ENCODE assay signal across 15 cellular contexts in genomic region chr12:91636721-91637120, GRCh38.
DNase-seq lines count a peak whose midpoint lies in the region; ATAC-seq and TF ChIP-seq lines count a peak whose summit lies in the region.
"Had no signal": no experiment of that assay in that cellular context is flagged by ENCODE, and none has a peak within 500 bp of the region (broad histone marks: within the 10 kb centered on the region; RNA-seq: fewer than 3 reads in every experiment).

No MANE protein-coding gene starts in this region.

- peaks cover 2% of the 10 kb centered on the region for H3K4me1 Mint-ChIP-seq in activated naive CD8-positive, alpha-beta T cell treated with anti-CD3 and anti-CD28 coated beads, Interleukin-2, amount 50 U/mL, for 24 hours
- H3K4me1 Mint-ChIP-seq in activated naive CD8-positive, alpha-beta T cell treated with anti-CD3 and anti-CD28 coated beads for 36 hours = peaks cover 5% of the 10 kb centered on the region
- H3K4me1 Mint-ChIP-seq: CD4-positive, alpha-beta memory T cell had no signal

- H3K4me3 Mint-ChIP-seq in activated naive CD8-positive, alpha-beta T cell treated with anti-CD3 and anti-CD28 coated beads, Interleukin-2, amount 50 U/mL, for 24 hours = no peak overlapping the region
- no peak overlapping the region for H3K4me3 Mint-ChIP-seq in activated naive CD8-positive, alpha-beta T cell treated with anti-CD3 and anti-CD28 coated beads for 36 hours
- H3K4me3 Mint-ChIP-seq: B cell; CD4-positive, alpha-beta memory T cell had no signal

- H3K27me3 Mint-ChIP-seq in activated naive CD8-positive, alpha-beta T cell treated with anti-CD3 and anti-CD28 coated beads, Interleukin-2, amount 50 U/mL, for 24 hours = peaks cover 2% of the 10 kb centered on the region
- H3K27me3 Mint-ChIP-seq in activated naive CD8-positive, alpha-beta T cell treated with anti-CD3 and anti-CD28 coated beads for 36 hours = no peaks in the 10 kb centered on the region

- ATAC-seq in activated naive CD8-positive, alpha-beta T cell treated with anti-CD3 and anti-CD28 coated beads, Interleukin-2, amount 50 U/mL, for 24 hours = no peak
- ATAC-seq in GM21423 (IDR thresholded peaks at IDR 0.05; ENCODE audit: unreplicated experiment) (no peak), GM18505 (IDR thresholded peaks at IDR 0.05; ENCODE audit: unreplicated experiment) (no peak)

- no peaks in the 10 kb centered on the region for H3K36me3 Mint-ChIP-seq in activated naive CD8-positive, alpha-beta T cell treated with anti-CD3 and anti-CD28 coated beads, Interleukin-2, amount 50 U/mL, for 24 hours (ENCODE audit: low read depth)
- no peaks in the 10 kb centered on the region for H3K36me3 Mint-ChIP-seq in activated naive CD8-positive, alpha-beta T cell treated with anti-CD3 and anti-CD28 coated beads for 36 hours
- H3K36me3 Mint-ChIP-seq: CD4-positive, alpha-beta memory T cell had no signal

- no peaks in the 10 kb centered on the region for H3K9me3 Mint-ChIP-seq in activated naive CD8-positive, alpha-beta T cell treated with anti-CD3 and anti-CD28 coated beads, Interleukin-2, amount 50 U/mL, for 24 hours
- H3K9me3 Mint-ChIP-seq in activated naive CD8-positive, alpha-beta T cell treated with anti-CD3 and anti-CD28 coated beads for 36 hours = no peaks in the 10 kb centered on the region

- peak overlapping the region; percentile 1 for H3K27ac Mint-ChIP-seq in activated naive CD8-positive, alpha-beta T cell treated with anti-CD3 and anti-CD28 coated beads, Interleukin-2, amount 50 U/mL, for 24 hours
- no peak overlapping the region for H3K27ac Mint-ChIP-seq in activated naive CD8-positive, alpha-beta T cell treated with anti-CD3 and anti-CD28 coated beads for 36 hours
- H3K27ac Mint-ChIP-seq: B cell; CD4-positive, alpha-beta memory T cell had no signal

- H3K4me3 ChIP-seq in epithelial cell of esophagus (ENCODE audit: low read length) = no peak overlapping the region
- H3K4me3 ChIP-seq: HAP-1 had no signal

- DNase-seq in activated naive CD8-positive, alpha-beta T cell treated with anti-CD3 and anti-CD28 coated beads, Interleukin-2, amount 50 U/mL, for 24 hours = no peak
- DNase-seq in activated naive CD8-positive, alpha-beta T cell treated with anti-CD3 and anti-CD28 coated beads for 36 hours = no peak
- peak; percentile 10 to 15 for DNase-seq in NCI-H1930 (lab: John Stamatoyannopoulos, UW)
- DNase-seq in epithelial cell of esophagus (ENCODE audit: low read depth) = peak; percentile 5
- DNase-seq in DMS 273 treated with DMSO at 0.1 percent for 48 hours (lab: John Stamatoyannopoulos, UW) = no peak
- DNase-seq: C1 segment of cervical spinal cord; CD4-positive, alpha-beta memory T cell; DMS153; EL; GDM1; IMR-90 had no signal

- no peak for TF ChIP-seq POLR2A in GM18505 (IDR thresholded peaks at IDR 0.05; ENCODE audit: borderline replicate concordance, extremely low read depth, insufficient read depth, insufficient read length)

- no peak for TF ChIP-seq CTCF in epithelial cell of esophagus (IDR thresholded peaks at IDR 0.05; ENCODE audit: insufficient read depth, low read depth, low read length, missing control alignments)

Comparison
In these comparisons a context has a peak if more than half of its experiments do, and no peak if none do; other contexts are left out.
1. DNase-seq: peak in NCI-H1930 (2 of 2) and epithelial cell of esophagus (single experiment); none in activated naive CD8-positive, alpha-beta T cell treated with anti-CD3 and anti-CD28 coated beads, Interleukin-2, amount 50 U/mL, for 24 hours (single experiment), activated naive CD8-positive, alpha-beta T cell treated with anti-CD3 and anti-CD28 coated beads for 36 hours (single experiment) and DMS 273 treated with DMSO at 0.1 percent for 48 hours (single experiment).